ENCODE assay signal across 27 cellular contexts in the genomic region with DNA sequence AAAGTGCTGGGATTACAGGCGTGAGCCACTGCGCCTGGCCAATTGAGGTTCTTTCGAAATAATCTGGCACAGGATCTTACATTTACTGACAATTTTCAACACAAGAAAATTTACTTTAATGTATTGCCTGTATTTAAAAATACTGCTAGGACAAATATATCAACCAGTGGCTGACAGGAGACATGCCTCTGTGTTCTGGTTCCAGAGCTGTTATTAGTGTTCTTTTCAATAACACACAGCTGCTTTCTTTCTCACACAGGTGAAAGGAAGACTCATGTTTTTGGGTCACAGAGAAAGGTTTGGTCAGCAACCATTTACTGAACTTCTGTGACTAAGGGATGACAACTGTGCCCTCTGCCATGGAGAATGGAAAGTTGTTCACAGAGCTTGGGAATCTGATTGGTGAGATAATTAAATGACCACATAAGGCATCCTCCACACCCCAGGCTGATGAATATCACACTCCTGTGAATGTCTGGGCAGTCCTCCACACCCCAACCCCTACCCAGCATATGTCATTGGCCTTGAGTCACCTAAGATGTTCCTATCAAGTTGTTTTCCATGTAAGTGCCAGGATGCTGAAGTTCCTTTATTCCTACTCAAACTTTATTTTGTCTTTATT.
"Had no signal": no experiment of that assay in that cellular context is flagged by ENCODE, and none has a peak within 500 bp of the region (broad histone marks: within the 10 kb centered on the region; RNA-seq: fewer than 3 reads in every experiment).

No MANE protein-coding gene starts in this region.

- ATAC-seq: mucosa of descending colon; stimulated activated memory B cell treated with anti-CD40 and anti-IgM and Interleukin-4, amounts not matched to agents 10 μg/mL and 1 μg/mL and 100 μg/mL, for 72 hours; stimulated activated naive CD8-positive, alpha-beta T cell treated with anti-CD3 and anti-CD28 coated beads, Interleukin-15, amount 100 ng/mL, for 72 hours; T-helper 17 cell had no signal

- H3K4me3 ChIP-seq: left ventricle myocardium inferior, lung, mucosa of descending colon, prostate gland, sigmoid colon, smooth muscle cell, thyroid gland had no signal

- DNase-seq: activated CD4-positive, alpha-beta memory T cell treated with anti-CD3 and anti-CD28 coated beads for 36 hours; activated CD4-positive, alpha-beta T cell treated with anti-CD3 and anti-CD28 coated beads, Interleukin-2, amount 10 ng/mL, durations not matched to agents 24 days and 14 days; activated CD4-positive, CD25-positive, alpha-beta regulatory T cell treated with anti-CD3 and anti-CD28 coated beads, Interleukin-2, amount 50 U/mL, for 72 hours; activated CD8-positive, alpha-beta memory T cell treated with anti-CD3 and anti-CD28 coated beads, Interleukin-2, amount 50 U/mL, for 4 hours; activated gamma-delta T cell; activated naive CD4-positive, alpha-beta T cell treated with anti-CD3 and anti-CD28 coated beads, Interleukin-2, amount 10 ng/mL, durations not matched to agents 7 days and 5 days; activated naive CD8-positive, alpha-beta T cell treated with anti-CD3 and anti-CD28 coated beads, Interleukin-2, amount 10 ng/mL, durations not matched to agents 7 days and 5 days; activated T-cell treated with anti-CD3 and anti-CD28 coated beads, Interleukin-2, amount 50 U/mL, for 1 hour; head of caudate nucleus; hippocampal formation; immature natural killer cell; left ventricle myocardium inferior; mucosa of descending colon; retina; sigmoid colon; stimulated activated CD4-positive, alpha-beta T cell treated with anti-CD3 and anti-CD28 coated beads, Interleukin-1b, Interleukin-23, amount 100 ng/mL, for 48 hours; stimulated activated CD4-positive, alpha-beta T cell treated with anti-CD3 and anti-CD28 coated beads, Interleukin-4, amount 100 ng/mL, for 4 hours; stimulated activated CD8-positive, alpha-beta memory T cell treated with anti-CD3 and anti-CD28 coated beads, Interleukin-4, amount 100 ng/mL, for 48 hours; stimulated activated naive CD8-positive, alpha-beta T cell treated with anti-CD3 and anti-CD28 coated beads, Interleukin-15, amount 100 ng/mL, for 72 hours; substantia nigra; T-helper 17 cell; T1000; thyroid gland had no signal
